Comparison of ENCODE assay signal across 21 cellular contexts in genomic region chr7:36607206-36607515, GRCh38.
DNase-seq lines count a peak whose midpoint lies in the region; ATAC-seq and TF ChIP-seq lines count a peak whose summit lies in the region.
"Had no signal": no experiment of that assay in that cellular context is flagged by ENCODE, and none has a peak within 500 bp of the region (broad histone marks: within the 10 kb centered on the region; RNA-seq: fewer than 3 reads in every experiment).

No MANE protein-coding gene starts in this region.

- no peak for ATAC-seq in GM19395 (IDR thresholded peaks at IDR 0.05; ENCODE audit: unreplicated experiment)
- ATAC-seq in activated CD4-positive, CD25-positive, alpha-beta regulatory T cell treated with anti-CD3 and anti-CD28 coated beads, Interleukin-2, amount 50 U/mL, for 24 hours = no peak
- ATAC-seq: activated CD8-positive, alpha-beta memory T cell treated with anti-CD3 and anti-CD28 coated beads, Interleukin-2, amount 10 ng/mL, durations not matched to agents 7 days and 5 days; heart left ventricle; left cardiac atrium; right cardiac atrium had no signal

- TF ChIP-seq CTCF in glutamatergic neuron (IDR thresholded peaks at IDR 0.05; ENCODE audit: partially characterized antibody, unreplicated experiment) = no peak

- peaks cover 16% of the 10 kb centered on the region for H3K4me1 Mint-ChIP-seq in glutamatergic neuron (ENCODE audit: low read depth, unreplicated experiment)

- no peaks in the 10 kb centered on the region for H3K27me3 Mint-ChIP-seq in glutamatergic neuron (ENCODE audit: unreplicated experiment)
- H3K27me3 Mint-ChIP-seq: activated CD8-positive, alpha-beta memory T cell treated with anti-CD3 and anti-CD28 coated beads, Interleukin-2, amount 10 ng/mL, durations not matched to agents 7 days and 5 days; brain; type B pancreatic cell had no signal

- H3K27ac Mint-ChIP-seq in glutamatergic neuron (ENCODE audit: unreplicated experiment) = no peak overlapping the region
- H3K27ac Mint-ChIP-seq: activated CD8-positive, alpha-beta memory T cell treated with anti-CD3 and anti-CD28 coated beads, Interleukin-2, amount 10 ng/mL, durations not matched to agents 7 days and 5 days; memory B cell had no signal

- DNase-seq in DMS79 treated with DMSO at 0.1 percent for 48 hours (lab: John Stamatoyannopoulos, UW) (peak; percentile 80), NCI-H345 (lab: John Stamatoyannopoulos, UW) (peak; percentile 40), islet precursor cell (peak; percentile 29), putamen (ENCODE audit: low spot score) (peak; percentile 23), glutamatergic neuron (no peak)
- DNase-seq: activated CD8-positive, alpha-beta memory T cell treated with anti-CD3 and anti-CD28 coated beads, Interleukin-2, amount 10 ng/mL, durations not matched to agents 7 days and 5 days; activated naive CD4-positive, alpha-beta T cell; activated T-cell treated with anti-CD3 and anti-CD28 coated beads, Interleukin-2, amount 50 U/mL, for 48 hours; heart left ventricle; Karpas-422; left cardiac atrium; NCI-H146; NCI-H526 treated with DMSO at 0.1 percent for 48 hours; ovary; right cardiac atrium; stimulated activated CD4-positive, alpha-beta T cell treated with anti-CD3 and anti-CD28 coated beads, Interleukin-2, amount 100 ng/mL, for 24 hours had no signal

- peaks cover 3% of the 10 kb centered on the region for H3K9me3 Mint-ChIP-seq in glutamatergic neuron (ENCODE audit: unreplicated experiment)
- H3K9me3 Mint-ChIP-seq: memory B cell, type B pancreatic cell had no signal

- H3K4me3 Mint-ChIP-seq in glutamatergic neuron (ENCODE audit: unreplicated experiment) = no peak overlapping the region
- H3K4me3 Mint-ChIP-seq: activated CD8-positive, alpha-beta memory T cell treated with anti-CD3 and anti-CD28 coated beads, Interleukin-2, amount 10 ng/mL, durations not matched to agents 7 days and 5 days; memory B cell; type B pancreatic cell had no signal

- H3K36me3 Mint-ChIP-seq in glutamatergic neuron (ENCODE audit: unreplicated experiment) = no peaks in the 10 kb centered on the region
- H3K36me3 Mint-ChIP-seq: brain, type B pancreatic cell had no signal
